Comparison of ENCODE assay signal across 1 cellular context in genomic region chr1:192104852-192105251, GRCh38.
TF ChIP-seq lines count a peak whose summit lies in the region.

No MANE protein-coding gene starts in this region.

TF ChIP-seq in K562, 482 proteins besides CTCF, POLR2A, EP300 and RAD21 (continued from another document):
- no peak for TF ChIP-seq GTF2F1 (IDR thresholded peaks at IDR 0.05; ENCODE audit: low read depth, low read length)
- no peak for TF ChIP-seq ZNF398 (CRISPR knock-in tag; IDR thresholded peaks at IDR 0.05)
- TF ChIP-seq CREBBP (IDR thresholded peaks at IDR 0.05; ENCODE audit: low read depth, low read length) = no peak
- TF ChIP-seq NEUROD1 (IDR thresholded peaks at IDR 0.05; ENCODE audit: borderline replicate concordance, low read depth, low read length, partially characterized antibody) = no peak
- TF ChIP-seq ATF1 (CRISPR knock-in tag; IDR thresholded peaks at IDR 0.05) = no peak
- TF ChIP-seq ATF1 (tag; IDR thresholded peaks at IDR 0.05) = no peak
- TF ChIP-seq GATAD2B (IDR thresholded peaks at IDR 0.05; ENCODE audit: borderline replicate concordance) = no peak
- no peak for TF ChIP-seq SRSF7 (optimal IDR thresholded peaks at IDR 0.05; ENCODE audit: low read depth, low read length)
- TF ChIP-seq TEAD4 (IDR thresholded peaks at IDR 0.05; ENCODE audit: low read length) = no peak
- no peak for TF ChIP-seq TEAD4 (CRISPR knock-in tag; IDR thresholded peaks at IDR 0.05; ENCODE audit: borderline replicate concordance)
TF ChIP-seq in K562: peak in this region for 0.
